8 cellular contexts compared by ENCODE assay signal in the genomic region with DNA sequence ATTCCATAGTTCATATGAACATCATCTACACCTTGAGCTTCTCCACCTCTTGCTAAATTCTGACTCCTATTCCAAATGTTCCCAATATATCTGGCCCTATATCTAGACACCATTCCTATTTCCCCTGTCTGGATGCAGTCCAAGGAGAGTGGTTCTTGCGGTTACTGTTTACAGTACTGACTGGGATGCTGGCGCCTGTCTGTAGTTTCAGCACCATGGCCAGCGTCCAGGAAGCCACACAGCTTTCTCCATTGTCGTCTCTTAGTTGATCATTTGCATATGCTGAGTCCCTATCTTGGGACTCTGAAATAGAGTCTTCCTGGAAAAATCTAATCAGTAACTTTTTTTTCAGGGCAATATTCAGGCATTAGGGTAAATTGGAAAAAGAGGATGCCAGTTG. TPM values are rescaled to one million over a fixed set of nuclear protein-coding genes. Genes with fewer than 3 reads are reported as not detected.
DNase-seq lines count a peak whose midpoint lies in the region; ATAC-seq and TF ChIP-seq lines count a peak whose summit lies in the region.

No MANE protein-coding gene starts in this region.

- H3K27ac ChIP-seq in HCT116 (ENCODE audit: low read depth, low read length), result no peak overlapping the region
- H3K27ac ChIP-seq in RWPE1, result no peak overlapping the region
- H3K27ac ChIP-seq in esophagus squamous epithelium, result no peak overlapping the region

- H3K27ac Mint-ChIP-seq in activated naive CD8-positive, alpha-beta T cell treated with anti-CD3 and anti-CD28 coated beads, Interleukin-2, amount 10 ng/mL, durations not matched to agents 7 days and 5 days, result no peak overlapping the region

- H3K4me1 Mint-ChIP-seq in activated naive CD8-positive, alpha-beta T cell treated with anti-CD3 and anti-CD28 coated beads, Interleukin-2, amount 10 ng/mL, durations not matched to agents 7 days and 5 days, result peaks cover 36% of the 10 kb centered on the region

- H3K36me3 Mint-ChIP-seq in activated naive CD8-positive, alpha-beta T cell treated with anti-CD3 and anti-CD28 coated beads, Interleukin-2, amount 10 ng/mL, durations not matched to agents 7 days and 5 days, result no peaks in the 10 kb centered on the region

- H3K9me3 ChIP-seq in HCT116 (ENCODE audit: control insufficient read depth in 1 of 2, insufficient read depth in 1 of 2, low read depth in 1 of 2, low read length in 2 of 2) (no peaks in the 10 kb centered on the region), esophagus squamous epithelium (no peaks in the 10 kb centered on the region)

- POLR2A ChIA-PET in HCT116 (lab: Charles Lee), result no interaction called here
- POLR2A ChIA-PET in RWPE1 (lab: Yijun Ruan, JAX; ENCODE audit: low non-redundant PET), result no interaction called here
- POLR2A ChIA-PET in activated naive CD8-positive, alpha-beta T cell treated with anti-CD3 and anti-CD28 coated beads, Interleukin-2, amount 10 ng/mL, durations not matched to agents 7 days and 5 days (lab: Charles Lee), result interaction anchor here (1.5 kb wide), 1 partner anchor 15 kb away, joined by 6 read pairs; no protein-coding TSS in a partner anchor

- H3K4me2 ChIP-seq in HCT116 (ENCODE audit: low read length), result no peak overlapping the region

- H3K27me3 ChIP-seq in HCT116 (ENCODE audit: insufficient read depth, low read length) (peaks cover 30% of the 10 kb centered on the region), esophagus squamous epithelium (peaks cover 0 to 46% (median 0%) of the 10 kb centered on the region in 4 donors)

- 0 out of 2 replicates have a peak, but pooled peaks have one; percentile 47 for ATAC-seq in HCT116
- ATAC-seq in activated naive CD8-positive, alpha-beta T cell treated with anti-CD3 and anti-CD28 coated beads, Interleukin-2, amount 10 ng/mL, durations not matched to agents 7 days and 5 days (ENCODE audit: low read depth), result peak; percentile 25

- intact Hi-C loops in HCT116 (cut with micrococcal nuclease) (no loop called here), esophagus squamous epithelium (cut with DNase I) (no loop called here)

- no peaks in the 10 kb centered on the region for H3K9me2 ChIP-seq in HCT116 (ENCODE audit: insufficient read depth)

- no peaks in the 10 kb centered on the region for H4K20me1 ChIP-seq in HCT116 (ENCODE audit: insufficient read depth)

- H3K27me3 Mint-ChIP-seq in activated naive CD8-positive, alpha-beta T cell treated with anti-CD3 and anti-CD28 coated beads, Interleukin-2, amount 10 ng/mL, durations not matched to agents 7 days and 5 days, result peaks cover under 1% of the 10 kb centered on the region

- CTCF ChIA-PET in HCT116 (lab: Charles Lee) (no interaction called here), RWPE1 (lab: Yijun Ruan, JAX) (interaction anchor here (0.7 kb wide), 1 partner anchor 592 kb away, joined by 3 read pairs; no protein-coding TSS in a partner anchor)

- RAD21 ChIA-PET in HCT116 (lab: Charles Lee; ENCODE audit: low non-redundant PET in 1 of 2, low total read pairs in 2 of 2, uncharacterized antibody in 2 of 2, unreplicated experiment in 2 of 2), result no interaction called here

- H3K4me1 ChIP-seq in HCT116 (ENCODE audit: control insufficient read depth in 1 of 2, insufficient read depth in 2 of 2, low read length in 2 of 2) (no peaks in the 10 kb centered on the region), esophagus squamous epithelium (no peaks in the 10 kb centered on the region)

- H2AFZ ChIP-seq in HCT116 (ENCODE audit: low read depth, low read length, poor library complexity, severe bottlenecking), result no peak overlapping the region

- WGBS in esophagus squamous epithelium, 2 donors, result 4 to 5% methylated on average over 4 of the region's 4 CpGs

- TF ChIP-seq POLR2A in HCT116 (IDR thresholded peaks at IDR 0.05; ENCODE audit: borderline replicate concordance, extremely low read depth, insufficient read depth, insufficient read length) (no peak), esophagus squamous epithelium (IDR thresholded peaks at IDR 0.05) (no peak)

- no peaks in the 10 kb centered on the region for H3K79me2 ChIP-seq in HCT116 (ENCODE audit: insufficient read depth, low read length)

- DNase-seq in A172 (ENCODE audit: low spot score), result peak; percentile 92
- no peak for DNase-seq in HCT116 (ENCODE audit: low read depth, low spot score)
- peak; percentile 52 for DNase-seq in RWPE1 (ENCODE audit: low spot score)
- peak; percentile 76 for DNase-seq in activated naive CD8-positive, alpha-beta T cell treated with anti-CD3 and anti-CD28 coated beads, Interleukin-2, amount 10 ng/mL, durations not matched to agents 7 days and 5 days
- peak; percentile 53 for DNase-seq in kidney tubule cell (ENCODE audit: low spot score)
- DNase-seq in stimulated activated naive CD4-positive, alpha-beta T cell treated with Interleukin-2 at 50 U/mL for 16 hours (lab: John Stamatoyannopoulos, UW), result peak; percentile 37
- no peak for DNase-seq in esophagus squamous epithelium (lab: John Stamatoyannopoulos, UW)
- DNase-seq in putamen (ENCODE audit: low spot score), result no peak

- H3K4me3 ChIP-seq in HCT116 (replicated peaks in 1 of 2; ENCODE audit: low read depth in 1 of 2, low read length in 2 of 2) (no peak overlapping the region), esophagus squamous epithelium (no peak overlapping the region)

- TF ChIP-seq CTCF in HCT116 (IDR thresholded peaks at IDR 0.05 in 2 of 3, conservative IDR thresholded peaks at IDR 0.05 in 1 of 3; ENCODE audit: borderline replicate concordance in 1 of 3, insufficient read depth in 1 of 3, low read depth in 2 of 3, low read length in 2 of 3) (no peak), RWPE1 (conservative IDR thresholded peaks at IDR 0.05; ENCODE audit: low read depth) (no peak), esophagus squamous epithelium (IDR thresholded peaks at IDR 0.05) (no peak)

- no peaks in the 10 kb centered on the region for H3K36me3 ChIP-seq in HCT116 (ENCODE audit: control insufficient read depth in 1 of 2, insufficient read depth in 2 of 2, low read length in 2 of 2)
- H3K36me3 ChIP-seq in esophagus squamous epithelium, result no peaks in the 10 kb centered on the region

- H3K4me3 Mint-ChIP-seq in activated naive CD8-positive, alpha-beta T cell treated with anti-CD3 and anti-CD28 coated beads, Interleukin-2, amount 10 ng/mL, durations not matched to agents 7 days and 5 days, result no peak overlapping the region

- no TSS peak for BruUV-seq in HCT116 (replicated peaks; lab: Mats Ljungman, UMichigan)

- TF ChIP-seq RAD21 in HCT116 (IDR thresholded peaks at IDR 0.05; ENCODE audit: low read depth), result no peak

- H3K9me3 Mint-ChIP-seq in activated naive CD8-positive, alpha-beta T cell treated with anti-CD3 and anti-CD28 coated beads, Interleukin-2, amount 10 ng/mL, durations not matched to agents 7 days and 5 days, result peaks cover 1% of the 10 kb centered on the region

- no peak overlapping the region for H3K9ac ChIP-seq in HCT116 (ENCODE audit: low read length)

TF ChIP-seq in HCT116, 20 proteins besides CTCF, POLR2A, EP300 and RAD21:
- TF ChIP-seq FOSL1 (IDR thresholded peaks at IDR 0.05; ENCODE audit: low read depth), result no peak
- TF ChIP-seq, protein P1, sequence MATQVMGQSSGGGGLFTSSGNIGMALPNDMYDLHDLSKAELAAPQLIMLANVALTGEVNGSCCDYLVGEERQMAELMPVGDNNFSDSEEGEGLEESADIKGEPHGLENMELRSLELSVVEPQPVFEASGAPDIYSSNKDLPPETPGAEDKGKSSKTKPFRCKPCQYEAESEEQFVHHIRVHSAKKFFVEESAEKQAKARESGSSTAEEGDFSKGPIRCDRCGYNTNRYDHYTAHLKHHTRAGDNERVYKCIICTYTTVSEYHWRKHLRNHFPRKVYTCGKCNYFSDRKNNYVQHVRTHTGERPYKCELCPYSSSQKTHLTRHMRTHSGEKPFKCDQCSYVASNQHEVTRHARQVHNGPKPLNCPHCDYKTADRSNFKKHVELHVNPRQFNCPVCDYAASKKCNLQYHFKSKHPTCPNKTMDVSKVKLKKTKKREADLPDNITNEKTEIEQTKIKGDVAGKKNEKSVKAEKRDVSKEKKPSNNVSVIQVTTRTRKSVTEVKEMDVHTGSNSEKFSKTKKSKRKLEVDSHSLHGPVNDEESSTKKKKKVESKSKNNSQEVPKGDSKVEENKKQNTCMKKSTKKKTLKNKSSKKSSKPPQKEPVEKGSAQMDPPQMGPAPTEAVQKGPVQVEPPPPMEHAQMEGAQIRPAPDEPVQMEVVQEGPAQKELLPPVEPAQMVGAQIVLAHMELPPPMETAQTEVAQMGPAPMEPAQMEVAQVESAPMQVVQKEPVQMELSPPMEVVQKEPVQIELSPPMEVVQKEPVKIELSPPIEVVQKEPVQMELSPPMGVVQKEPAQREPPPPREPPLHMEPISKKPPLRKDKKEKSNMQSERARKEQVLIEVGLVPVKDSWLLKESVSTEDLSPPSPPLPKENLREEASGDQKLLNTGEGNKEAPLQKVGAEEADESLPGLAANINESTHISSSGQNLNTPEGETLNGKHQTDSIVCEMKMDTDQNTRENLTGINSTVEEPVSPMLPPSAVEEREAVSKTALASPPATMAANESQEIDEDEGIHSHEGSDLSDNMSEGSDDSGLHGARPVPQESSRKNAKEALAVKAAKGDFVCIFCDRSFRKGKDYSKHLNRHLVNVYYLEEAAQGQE (IDR thresholded peaks at IDR 0.05; ENCODE audit: low read depth), result peak; percentile 93

RNA-seq across cellular contexts. Expression of gene LAIR2, which starts 14.9 kb away (rescaled TPM):
- not detected in 2 replicates for total RNA-seq in A172 (2014; rRNA removed; shearing (Covaris generic))
- total RNA-seq in HCT116 (2021; ENCODE audit: unreplicated experiment) (not detected), esophagus squamous epithelium (not detected)
- polyA plus RNA-seq in HCT116 (2012), result not detected in 2 replicates
- under 1 TPM in 1 of 2 experiments, not detected in 1; 0.62 TPM for total RNA-seq in activated naive CD8-positive, alpha-beta T cell treated with anti-CD3 and anti-CD28 coated beads, Interleukin-2, amount 10 ng/mL, durations not matched to agents 7 days and 5 days

RNA-seq across cellular contexts. Expression of gene CDC42EP5, which starts 44.4 kb away (rescaled TPM):
- 17.2 and 19.1 TPM in 2 replicates for total RNA-seq in A172 (2014; rRNA removed; shearing (Covaris generic))
- total RNA-seq in HCT116 (2021; ENCODE audit: unreplicated experiment) (0.64 TPM), esophagus squamous epithelium (10 to 100 TPM in 2 of 4 donors, 1 to 10 TPM in 2; 6.0 to 39.4 (median 9.8) TPM)
- polyA plus RNA-seq in HCT116 (2012), result 0.75 and 0.91 TPM in 2 replicates
- not detected for total RNA-seq in activated naive CD8-positive, alpha-beta T cell treated with anti-CD3 and anti-CD28 coated beads, Interleukin-2, amount 10 ng/mL, durations not matched to agents 7 days and 5 days

RNA-seq across cellular contexts. Expression of gene LENG9, which starts 53.9 kb away (rescaled TPM):
- not detected in 2 replicates for total RNA-seq in A172 (2014; rRNA removed; shearing (Covaris generic))
- total RNA-seq in HCT116 (2021; ENCODE audit: unreplicated experiment), result 9.0 TPM
- polyA plus RNA-seq in HCT116 (2012), result 4.9 and 6.4 TPM in 2 replicates
- total RNA-seq in activated naive CD8-positive, alpha-beta T cell treated with anti-CD3 and anti-CD28 coated beads, Interleukin-2, amount 10 ng/mL, durations not matched to agents 7 days and 5 days, result 1 to 10 TPM; 6.2 to 7.0 TPM
- 10 to 100 TPM in 2 of 4 donors, 1 to 10 TPM in 2; 8.1 to 13.1 (median 10.1) TPM for total RNA-seq in esophagus squamous epithelium

RNA-seq across cellular contexts. Expression of gene LILRA2, which starts 56.1 kb away (rescaled TPM):
- not detected in 2 replicates for total RNA-seq in A172 (2014; rRNA removed; shearing (Covaris generic))
- total RNA-seq in HCT116 (2021; ENCODE audit: unreplicated experiment) (not detected), esophagus squamous epithelium (under 1 TPM in 3 of 4 donors, not detected in 1; 0.11 to 0.76 (median 0.53) TPM)
- not detected in 2 replicates for polyA plus RNA-seq in HCT116 (2012)
- total RNA-seq in activated naive CD8-positive, alpha-beta T cell treated with anti-CD3 and anti-CD28 coated beads, Interleukin-2, amount 10 ng/mL, durations not matched to agents 7 days and 5 days, result under 1 TPM in 1 of 2 experiments, not detected in 1; 0.65 TPM

Comparison
In these comparisons a context has a peak if more than half of its experiments do, and no peak if none do; other contexts are left out.
1. DNase-seq: peak in A172 (single experiment), RWPE1 (single experiment), activated naive CD8-positive, alpha-beta T cell treated with anti-CD3 and anti-CD28 coated beads, Interleukin-2, amount 10 ng/mL, durations not matched to agents 7 days and 5 days (single experiment), kidney tubule cell (single experiment) and stimulated activated naive CD4-positive, alpha-beta T cell treated with Interleukin-2 at 50 U/mL for 16 hours (single experiment); none in HCT116 (single experiment), esophagus squamous epithelium (single experiment) and putamen (single experiment).